In genomic region chr14:91108941-91109611, GRCh38 we compare ENCODE assay signal across 8 cellular contexts. TPM values are rescaled to one million over a fixed set of nuclear protein-coding genes. Genes with fewer than 3 reads are reported as not detected.
DNase-seq lines count a peak whose midpoint lies in the region; TF ChIP-seq lines count a peak whose summit lies in the region.

No MANE protein-coding gene starts in this region.

- H3K4me1 Mint-ChIP-seq in MCF 10A (ENCODE audit: insufficient read depth, unreplicated experiment), result peaks cover 16% of the 10 kb centered on the region

- intact Hi-C loops in MCF 10A (cut with micrococcal nuclease) (no loop called here), prostate gland (cut with DNase I) (no loop called here)

- H3K9me3 Mint-ChIP-seq in MCF 10A (ENCODE audit: unreplicated experiment), result no peaks in the 10 kb centered on the region

- no peaks in the 10 kb centered on the region for H3K36me3 Mint-ChIP-seq in MCF 10A (ENCODE audit: insufficient read depth, unreplicated experiment)

- DNase-seq in EL (peak; percentile 27), OCI-M1 (lab: John Stamatoyannopoulos, UW) (peak; percentile 6), MCF 10A (ENCODE audit: unreplicated experiment) (peak; percentile 76), prostate gland (ENCODE audit: low spot score) (peak; percentile 58), nucleus accumbens (lab: John Stamatoyannopoulos, UW) (no peak), inferior parietal cortex (ENCODE audit: extremely low spot score) (no peak), hippocampal formation (lab: John Stamatoyannopoulos, UW) (no peak), mucosa of gallbladder (ENCODE audit: low spot score) (no peak)

- CTCF ChIA-PET in MCF 10A (lab: Yijun Ruan, JAX), result no interaction called here

- POLR2A ChIA-PET in MCF 10A (lab: Yijun Ruan, JAX), result no interaction called here

- no peaks in the 10 kb centered on the region for H3K4me1 ChIP-seq in prostate gland (replicated peaks)

- H3K4me3 Mint-ChIP-seq in MCF 10A (ENCODE audit: unreplicated experiment), result no peak overlapping the region

- TF ChIP-seq CTCF in MCF 10A (IDR thresholded peaks at IDR 0.05; ENCODE audit: unreplicated experiment) (no peak), prostate gland (IDR thresholded peaks at IDR 0.05) (no peak)

- no peaks in the 10 kb centered on the region for H3K27me3 Mint-ChIP-seq in MCF 10A (ENCODE audit: insufficient read depth, unreplicated experiment)

- no peak overlapping the region for H3K4me3 ChIP-seq in prostate gland

- H3K27me3 ChIP-seq in prostate gland (replicated peaks; ENCODE audit: insufficient read depth), result no peaks in the 10 kb centered on the region

- peak overlapping the region; percentile 12 to 45 for H3K27ac ChIP-seq in prostate gland

- no peaks in the 10 kb centered on the region for H3K9me3 ChIP-seq in prostate gland

- H3K36me3 ChIP-seq in prostate gland, result no peaks in the 10 kb centered on the region

- TF ChIP-seq POLR2A in prostate gland (IDR thresholded peaks at IDR 0.05), result no peak

- BruUV-seq in MCF 10A (replicated peaks; lab: Mats Ljungman, UMichigan), result no TSS peak

- 34% methylated on average over 7 of the region's 7 CpGs for WGBS in prostate gland

- H3K27ac Mint-ChIP-seq in MCF 10A (ENCODE audit: low read depth, unreplicated experiment), result peak overlapping the region; percentile 63

RNA-seq across cellular contexts. Expression of gene DGLUCY, which starts 4.8 kb away (rescaled TPM):
- total RNA-seq in MCF 10A (2022) (11.3 and 11.7 TPM in 2 replicates), prostate gland (100 to 1,000 TPM in 1 of 2 donors, 10 to 100 TPM in 1; 88.0 to 148 TPM), mucosa of gallbladder (97.6 TPM)

RNA-seq across cellular contexts. Expression of gene RPS6KA5, which starts 48.6 kb away (rescaled TPM):
- 1.3 and 2.2 TPM in 2 replicates for total RNA-seq in MCF 10A (2022)
- total RNA-seq in prostate gland, result 10 to 100 TPM in 1 of 2 donors, 1 to 10 TPM in 1; 8.9 to 10.3 TPM
- 7.1 TPM for total RNA-seq in mucosa of gallbladder

Comparison
In these comparisons a context has a peak if more than half of its experiments do, and no peak if none do; other contexts are left out.
1. DNase-seq: peak in EL (single experiment), OCI-M1 (single experiment), MCF 10A (single experiment) and prostate gland (single experiment); none in nucleus accumbens (0 of 56), inferior parietal cortex (single experiment), hippocampal formation (0 of 2) and mucosa of gallbladder (single experiment).